Comparison of ENCODE assay signal across 1 cellular context in genomic region chr5:179612577-179613459, GRCh38.
TF ChIP-seq lines count a peak whose summit lies in the region.

No MANE protein-coding gene starts in this region.

TF ChIP-seq in K562, 482 proteins besides CTCF, POLR2A, EP300 and RAD21 (continued from another document and continues in another):
- TF ChIP-seq FOXO4 (CRISPR knock-in tag; IDR thresholded peaks at IDR 0.05) (no peak), RNF219 (CRISPR knock-in tag; IDR thresholded peaks at IDR 0.05) (no peak; the same call in 1 of the 2 replicates), ZNF785 (CRISPR knock-in tag; IDR thresholded peaks at IDR 0.05) (no peak), FOXK2 (conservative IDR thresholded peaks at IDR 0.05 in 1 of 2, IDR thresholded peaks at IDR 0.05 in 1 of 2; ENCODE audit: low read depth in 2 of 2) (no peak), ZNF668 (CRISPR knock-in tag; IDR thresholded peaks at IDR 0.05) (no peak), BCLAF1 (IDR thresholded peaks at IDR 0.05; ENCODE audit: borderline replicate concordance in 1 of 2, control insufficient read depth in 1 of 2, low read depth in 2 of 2, low read length in 1 of 2) (no peak), MLLT1 (IDR thresholded peaks at IDR 0.05) (no peak), MCM5 (IDR thresholded peaks at IDR 0.05; ENCODE audit: low read depth) (no peak), FOXK1 (CRISPR knock-in tag; IDR thresholded peaks at IDR 0.05; ENCODE audit: borderline replicate concordance) (no peak), NCOR1 (IDR thresholded peaks at IDR 0.05) (peak; percentile 86), XRCC5 (IDR thresholded peaks at IDR 0.05; ENCODE audit: low read depth, low read length) (no peak; the same call in 1 of the 2 replicates), KHSRP (IDR thresholded peaks at IDR 0.05) (no peak), CHD1 (IDR thresholded peaks at IDR 0.05; ENCODE audit: low read length) (no peak), MITF (IDR thresholded peaks at IDR 0.05) (no peak), E2F1 (CRISPR knock-in tag; IDR thresholded peaks at IDR 0.05) (no peak), WHSC1 (IDR thresholded peaks at IDR 0.05; ENCODE audit: low read length) (no peak), ZNF3 (CRISPR knock-in tag; IDR thresholded peaks at IDR 0.05) (no peak), ZNF561 (CRISPR knock-in tag; conservative IDR thresholded peaks at IDR 0.05) (0 out of 2 replicates have a peak, but pooled peaks have one; percentile 10), PATZ1 (CRISPR knock-in tag; IDR thresholded peaks at IDR 0.05; ENCODE audit: borderline replicate concordance) (no peak), TAF9B (IDR thresholded peaks at IDR 0.05; ENCODE audit: partially characterized antibody) (no peak), ARNT (IDR thresholded peaks at IDR 0.05) (no peak), NR4A1 (CRISPR knock-in tag; IDR thresholded peaks at IDR 0.05) (no peak), NR4A1 (tag; IDR thresholded peaks at IDR 0.05) (no peak), CCNT2 (IDR thresholded peaks at IDR 0.05; ENCODE audit: borderline replicate concordance, extremely low read depth, insufficient read length, low read depth, low read length) (peak; percentile 23), ZNF586 (CRISPR knock-in tag; conservative IDR thresholded peaks at IDR 0.05) (no peak), ZNF232 (CRISPR knock-in tag; IDR thresholded peaks at IDR 0.05) (no peak), SREBF2 (CRISPR knock-in tag; IDR thresholded peaks at IDR 0.05) (no peak), NCOA4 (IDR thresholded peaks at IDR 0.05; ENCODE audit: partially characterized antibody) (no peak), FOXP1 (CRISPR knock-in tag; IDR thresholded peaks at IDR 0.05) (no peak), ZNF212 (CRISPR knock-in tag; IDR thresholded peaks at IDR 0.05) (no peak), HNRNPH1 (optimal IDR thresholded peaks at IDR 0.05; ENCODE audit: low read depth, low read length) (no peak), HINFP (tag; conservative IDR thresholded peaks at IDR 0.05; ENCODE audit: low read depth) (no peak), SPI1 (IDR thresholded peaks at IDR 0.05; ENCODE audit: borderline replicate concordance, low read depth, low read length) (no peak), ERF (CRISPR knock-in tag; IDR thresholded peaks at IDR 0.05) (peak; percentile 56; the same call in 1 of the 2 replicates), MYC (IDR thresholded peaks at IDR 0.05; ENCODE audit: low read depth, low read length) (no peak), MYC (CRISPR knock-in tag; IDR thresholded peaks at IDR 0.05; ENCODE audit: borderline replicate concordance, low read depth) (no peak), CBX3 (IDR thresholded peaks at IDR 0.05; ENCODE audit: borderline replicate concordance in 1 of 2, low read length in 2 of 2) (no peak), KLF10 (CRISPR knock-in tag; IDR thresholded peaks at IDR 0.05) (no peak), PTBP1 (IDR thresholded peaks at IDR 0.05; ENCODE audit: low read depth, low read length) (0 out of 2 replicates have a peak, but pooled peaks have one; percentile 35), BMI1 (IDR thresholded peaks at IDR 0.05; ENCODE audit: low read length) (no peak), FOXA1 (IDR thresholded peaks at IDR 0.05; ENCODE audit: borderline replicate concordance) (no peak), PHTF2 (CRISPR knock-in tag; IDR thresholded peaks at IDR 0.05) (no peak), ATF2 (CRISPR knock-in tag; IDR thresholded peaks at IDR 0.05) (no peak), ZFPM2 (CRISPR knock-in tag; IDR thresholded peaks at IDR 0.05) (no peak), ZBTB26 (CRISPR knock-in tag; IDR thresholded peaks at IDR 0.05) (no peak), CREB1 (IDR thresholded peaks at IDR 0.05) (peak; percentile 57; the same call in 1 of the 2 replicates), CREB1 (CRISPR knock-in tag; IDR thresholded peaks at IDR 0.05) (no peak), ATF4 (CRISPR knock-in tag; IDR thresholded peaks at IDR 0.05) (no peak)
